In genomic region chr5:95760291-95761191, GRCh38 we compare ENCODE assay signal across 8 cellular contexts. TPM values are rescaled to one million over a fixed set of nuclear protein-coding genes. Genes with fewer than 3 reads are reported as not detected.
DNase-seq lines count a peak whose midpoint lies in the region; ATAC-seq, FAIRE-seq and TF ChIP-seq lines count a peak whose summit lies in the region.

No MANE protein-coding gene starts in this region.

- no peaks in the 10 kb centered on the region for H3K27me3 ChIP-seq in upper lobe of left lung

- H3K4me3 Mint-ChIP-seq in activated T-helper 2 cell treated with anti-CD3 and anti-CD28 coated beads, Interferon-gamma antibody, Interleukin-2, Interleukin-4, amounts not matched to agents 10 μg/mL and 5 μg/mL and 100 μg/mL, durations not matched to agents 14 hours and 24 hours and 36 hours (ENCODE audit: low read depth) = peak overlapping the region; percentile 51

- H3K9me3 ChIP-seq in kidney (ENCODE audit: control insufficient read depth in 1 of 2, low read length in 2 of 2) (no peaks in the 10 kb centered on the region), upper lobe of left lung (no peaks in the 10 kb centered on the region)

- no peak overlapping the region for H3K4me3 ChIP-seq in Jurkat, Clone E6-1 (ENCODE audit: low read length)
- peak overlapping the region; percentile 1 to 5 for H3K4me3 ChIP-seq in kidney (ENCODE audit: low read length in 2 of 2)
- peak overlapping the region in 3 of 4 donors; percentile 13 to 14 (median 13) for H3K4me3 ChIP-seq in upper lobe of left lung

- no peaks in the 10 kb centered on the region for H3K36me3 Mint-ChIP-seq in activated T-helper 2 cell treated with anti-CD3 and anti-CD28 coated beads, Interferon-gamma antibody, Interleukin-2, Interleukin-4, amounts not matched to agents 10 μg/mL and 5 μg/mL and 100 μg/mL, durations not matched to agents 14 hours and 24 hours and 36 hours (ENCODE audit: low read depth)

- H3K4me1 Mint-ChIP-seq in activated T-helper 2 cell treated with anti-CD3 and anti-CD28 coated beads, Interferon-gamma antibody, Interleukin-2, Interleukin-4, amounts not matched to agents 10 μg/mL and 5 μg/mL and 100 μg/mL, durations not matched to agents 14 hours and 24 hours and 36 hours (ENCODE audit: low read depth) = peaks cover 28% of the 10 kb centered on the region

- H3K27ac ChIP-seq in kidney (ENCODE audit: low read depth in 2 of 2, low read length in 2 of 2) (peak overlapping the region in 1 of 2 donors; percentile 55), upper lobe of left lung (peak overlapping the region; percentile 29 to 74 (median 58))

- FAIRE-seq in kidney (lab: Jason Lieb, UNC) = no peak

- TF ChIP-seq EP300 in upper lobe of left lung (IDR thresholded peaks at IDR 0.05) = peak in 1 of 4 donors; percentile 39

- intact Hi-C loops in activated T-helper 2 cell treated with anti-CD3 and anti-CD28 coated beads, Interferon-gamma antibody, Interleukin-2, Interleukin-4, amounts not matched to agents 10 μg/mL and 5 μg/mL and 100 μg/mL, durations not matched to agents 14 hours and 24 hours and 36 hours (cut with micrococcal nuclease) = loop anchor here (1.0 to 5.0 kb wide), 7 partner anchors 13 to 777 kb away; no protein-coding TSS in a partner anchor
- intact Hi-C loops in kidney (cut with DNase I) = no loop called here

- H3K9me3 Mint-ChIP-seq in activated T-helper 2 cell treated with anti-CD3 and anti-CD28 coated beads, Interferon-gamma antibody, Interleukin-2, Interleukin-4, amounts not matched to agents 10 μg/mL and 5 μg/mL and 100 μg/mL, durations not matched to agents 14 hours and 24 hours and 36 hours = no peaks in the 10 kb centered on the region

- H3K27ac Mint-ChIP-seq in activated T-helper 2 cell treated with anti-CD3 and anti-CD28 coated beads, Interferon-gamma antibody, Interleukin-2, Interleukin-4, amounts not matched to agents 10 μg/mL and 5 μg/mL and 100 μg/mL, durations not matched to agents 14 hours and 24 hours and 36 hours = peak overlapping the region; percentile 58

- WGBS in upper lobe of left lung, 2 donors = 22 to 31% methylated on average over 3 of the region's 3 CpGs

- no peak for TF ChIP-seq POLR2A in upper lobe of left lung (IDR thresholded peaks at IDR 0.05)

- peak; percentile 54 for DNase-seq in GM10266 (ENCODE audit: extremely low spot score)
- DNase-seq in Jurkat, Clone E6-1 (ENCODE audit: low read depth, low spot score) = peak; percentile 44
- no peak for DNase-seq in activated T-helper 2 cell treated with anti-CD3 and anti-CD28 coated beads, Interferon-gamma antibody, Interleukin-2, Interleukin-4, amounts not matched to agents 10 μg/mL and 5 μg/mL and 100 μg/mL, durations not matched to agents 14 hours and 24 hours and 36 hours (ENCODE audit: low spot score)
- DNase-seq in kidney = no peak
- DNase-seq in upper lobe of left lung = no peak
- DNase-seq in superior temporal gyrus (ENCODE audit: extremely low spot score) = no peak
- DNase-seq in COR-L47 (lab: John Stamatoyannopoulos, UW) = no peak

- no peak overlapping the region for H3K9ac ChIP-seq in kidney (ENCODE audit: low read length in 2 of 2)

- H3K27me3 Mint-ChIP-seq in activated T-helper 2 cell treated with anti-CD3 and anti-CD28 coated beads, Interferon-gamma antibody, Interleukin-2, Interleukin-4, amounts not matched to agents 10 μg/mL and 5 μg/mL and 100 μg/mL, durations not matched to agents 14 hours and 24 hours and 36 hours (ENCODE audit: low read depth) = peaks cover 58% of the 10 kb centered on the region

- peaks cover 21 to 31% of the 10 kb centered on the region in 2 donors for H3K4me1 ChIP-seq in kidney (ENCODE audit: control insufficient read depth in 1 of 2, insufficient read depth in 1 of 2, low read depth in 1 of 2, low read length in 2 of 2)
- H3K4me1 ChIP-seq in upper lobe of left lung = peaks cover 24 to 35% (median 33%) of the 10 kb centered on the region in 4 donors

- TF ChIP-seq CTCF in GM10266 (IDR thresholded peaks at IDR 0.05; ENCODE audit: control insufficient read depth, insufficient read depth, low read depth, missing control alignments) (no peak), kidney (IDR thresholded peaks at IDR 0.05; ENCODE audit: borderline replicate concordance, extremely low read depth, insufficient read depth) (no peak), upper lobe of left lung (IDR thresholded peaks at IDR 0.05) (no peak)

- H3K36me3 ChIP-seq in kidney (ENCODE audit: control insufficient read depth in 1 of 2, insufficient read depth in 2 of 2, low read length in 2 of 2) = no peaks in the 10 kb centered on the region
- H3K36me3 ChIP-seq in upper lobe of left lung = peaks cover 0 to 22% (median under 1%) of the 10 kb centered on the region in 4 donors

- peak; percentile 91 for ATAC-seq in GM21529 (IDR thresholded peaks at IDR 0.05; ENCODE audit: unreplicated experiment)
- peak; percentile 78 to 81 for ATAC-seq in upper lobe of left lung (ENCODE audit: low FRiP score in 2 of 2)

RNA-seq across cellular contexts. Expression of gene RHOBTB3, which starts 29.4 kb away (rescaled TPM):
- polyA plus RNA-seq in Jurkat, Clone E6-1 (2012; ENCODE audit: insufficient read depth, insufficient read length) = 20.7 TPM
- total RNA-seq in activated T-helper 2 cell treated with anti-CD3 and anti-CD28 coated beads, Interferon-gamma antibody, Interleukin-2, Interleukin-4, amounts not matched to agents 10 μg/mL and 5 μg/mL and 100 μg/mL, durations not matched to agents 14 hours and 24 hours and 36 hours = 0.39 and 0.57 TPM in 2 replicates
- 54.5 TPM for total RNA-seq in kidney
- polyA plus RNA-seq in kidney (ENCODE audit: insufficient read depth, low read depth, low replicate concordance) = 22.5 TPM
- 100 to 1,000 TPM in 1 of 6 donors, 10 to 100 TPM in 5; 42.4 to 104 (median 60.9) TPM for total RNA-seq in upper lobe of left lung

Comparison
In these comparisons a context has a peak if more than half of its experiments do, and no peak if none do; other contexts are left out.
1. DNase-seq: peak in GM10266 (single experiment) and Jurkat, Clone E6-1 (single experiment); none in activated T-helper 2 cell treated with anti-CD3 and anti-CD28 coated beads, Interferon-gamma antibody, Interleukin-2, Interleukin-4, amounts not matched to agents 10 μg/mL and 5 μg/mL and 100 μg/mL, durations not matched to agents 14 hours and 24 hours and 36 hours (single experiment), kidney (single experiment), upper lobe of left lung (0 of 2), superior temporal gyrus (single experiment) and COR-L47 (single experiment).
2. RNA of gene RHOBTB3, which starts 29.4 kb away (total RNA-seq): 42.4 to 104 TPM in upper lobe of left lung and 54.5 TPM in kidney (single experiment); 0.39 to 0.57 TPM in activated T-helper 2 cell treated with anti-CD3 and anti-CD28 coated beads, Interferon-gamma antibody, Interleukin-2, Interleukin-4, amounts not matched to agents 10 μg/mL and 5 μg/mL and 100 μg/mL, durations not matched to agents 14 hours and 24 hours and 36 hours; every median in the first group is over 10 times any median in the second.